In genomic region chr17:48102700-48103378, GRCh38 we compare ENCODE assay signal across 11 cellular contexts. TPM values are rescaled to one million over a fixed set of nuclear protein-coding genes. Genes with fewer than 3 reads are reported as not detected.
DNase-seq lines count a peak whose midpoint lies in the region; ATAC-seq, FAIRE-seq and TF ChIP-seq lines count a peak whose summit lies in the region.
"Had no signal": no experiment of that assay in that cellular context is flagged by ENCODE, and none has a peak within 500 bp of the region (broad histone marks: within the 10 kb centered on the region; RNA-seq: fewer than 3 reads in every experiment).

No MANE protein-coding gene starts in this region.

- no peak overlapping the region for H2AFZ ChIP-seq in PC-3 (ENCODE audit: low read length)
- peak overlapping the region; percentile 58; the same call in 1 of the 2 replicates for H2AFZ ChIP-seq in GM12878 (ENCODE audit: control insufficient read depth, low read depth, low read length)

- H3K4me1 ChIP-seq in PC-3 (ENCODE audit: insufficient read depth, low read length), result peaks cover 10% of the 10 kb centered on the region
- peaks cover 18% of the 10 kb centered on the region for H3K4me1 ChIP-seq in GM12878 (ENCODE audit: control insufficient read depth, insufficient read depth, low read length)

- peaks cover 13% of the 10 kb centered on the region for H3K36me3 Mint-ChIP-seq in activated CD8-positive, alpha-beta memory T cell treated with anti-CD3 and anti-CD28 coated beads, Interleukin-2, amount 10 ng/mL, durations not matched to agents 7 days and 5 days
- no peaks in the 10 kb centered on the region for H3K36me3 Mint-ChIP-seq in stimulated activated memory B cell treated with anti-CD40 and anti-IgM and Interleukin-4, amounts not matched to agents 10 μg/mL and 1 μg/mL and 100 μg/mL, for 72 hours

- RAD21 ChIA-PET in GM12878 (lab: Charles Lee; ENCODE audit: unreplicated experiment), result interaction anchor here (9.5 kb wide), 1 partner anchor 9 kb away, joined by 113 read pairs; no protein-coding TSS in a partner anchor

- intact Hi-C loops in PC-3 (cut with micrococcal nuclease), result no loop called here
- intact Hi-C loops in GM12878 (cut with micrococcal nuclease; ENCODE audit: unreplicated experiment), result no loop called here

- no peaks in the 10 kb centered on the region for H3F3A ChIP-seq in PC-3 (ENCODE audit: low read length, unreplicated experiment)

- in situ Hi-C loops in GM12878 (cut with MboI), result no loop called here

- SMC1A ChIA-PET in GM12878 (lab: Charles Lee; ENCODE audit: uncharacterized antibody, unreplicated experiment), result interaction anchor here (1.1 to 9.5 kb wide), 3 partner anchors 9 to 206 kb away, joined by 3 to 66 read pairs (median 4); no protein-coding TSS in a partner anchor

- peak overlapping the region; percentile 49 for H3K4me3 Mint-ChIP-seq in activated CD8-positive, alpha-beta memory T cell treated with anti-CD3 and anti-CD28 coated beads, Interleukin-2, amount 10 ng/mL, durations not matched to agents 7 days and 5 days
- H3K4me3 Mint-ChIP-seq in stimulated activated memory B cell treated with anti-CD40 and anti-IgM and Interleukin-4, amounts not matched to agents 10 μg/mL and 1 μg/mL and 100 μg/mL, for 72 hours, result no peak overlapping the region

- no peak for ATAC-seq in activated CD8-positive, alpha-beta memory T cell treated with anti-CD3 and anti-CD28 coated beads, Interleukin-2, amount 10 ng/mL, durations not matched to agents 7 days and 5 days
- ATAC-seq in PC-3, result no peak
- no peak for ATAC-seq in GM12878
- no peak for ATAC-seq in stimulated activated memory B cell treated with anti-CD40 and anti-IgM and Interleukin-4, amounts not matched to agents 10 μg/mL and 1 μg/mL and 100 μg/mL, for 72 hours
- ATAC-seq: gastroesophageal sphincter had no signal

- POLR2A ChIA-PET in PC-3 (lab: Charles Lee; ENCODE audit: unreplicated experiment) (no interaction called here), GM12878 (lab: Charles Lee) (interaction anchor here (0.5 to 4.1 kb wide), 4 partner anchors 10 to 47 kb away, joined by 3 to 32 read pairs (median 6); no protein-coding TSS in a partner anchor)

- no peak for TF ChIP-seq POLR2A in GM12878 (IDR thresholded peaks at IDR 0.05; ENCODE audit: low read depth, low read length)

- CTCF ChIA-PET in activated CD8-positive, alpha-beta memory T cell treated with anti-CD3 and anti-CD28 coated beads, Interleukin-2, amount 10 ng/mL, durations not matched to agents 7 days and 5 days (lab: Charles Lee), result interaction anchor here (1.1 to 10.5 kb wide), 5 partner anchors 9 to 54 kb away, joined by 3 to 69 read pairs (median 3); partner anchors contain the start of gene NFE2L1
- CTCF ChIA-PET in PC-3 (lab: Charles Lee) (no interaction called here), GM12878 (lab: Yijun Ruan, JAX) (interaction anchor here (0.7 to 33.4 kb wide), 4 partner anchors 7 to 701 kb away, joined by 3 to 525 read pairs (median 65); partner anchors contain the start of gene SNX11)

- no peaks in the 10 kb centered on the region for H3K27me3 Mint-ChIP-seq in activated CD8-positive, alpha-beta memory T cell treated with anti-CD3 and anti-CD28 coated beads, Interleukin-2, amount 10 ng/mL, durations not matched to agents 7 days and 5 days
- no peaks in the 10 kb centered on the region for H3K27me3 Mint-ChIP-seq in stimulated activated memory B cell treated with anti-CD40 and anti-IgM and Interleukin-4, amounts not matched to agents 10 μg/mL and 1 μg/mL and 100 μg/mL, for 72 hours

- TF ChIP-seq RAD21 in GM12878 (IDR thresholded peaks at IDR 0.05; ENCODE audit: insufficient read depth, low read depth, low read length), result no peak

- FAIRE-seq in GM12878 (lab: Jason Lieb, UNC), result no peak
- FAIRE-seq in urothelium cell line (lab: Jason Lieb, UNC), result no peak

- no peak overlapping the region for H3K4me3 ChIP-seq in PC-3 (ENCODE audit: low read length)
- H3K4me3 ChIP-seq in GM12878, result no peak overlapping the region
- H3K4me3 ChIP-seq: gastroesophageal sphincter, lung had no signal

- no peak for TF ChIP-seq EP300 in GM12878 (IDR thresholded peaks at IDR 0.05; ENCODE audit: borderline replicate concordance in 1 of 2, control insufficient read depth in 1 of 2, low read depth in 2 of 2, low read length in 2 of 2)

- H3K27ac Mint-ChIP-seq in activated CD8-positive, alpha-beta memory T cell treated with anti-CD3 and anti-CD28 coated beads, Interleukin-2, amount 10 ng/mL, durations not matched to agents 7 days and 5 days, result peak overlapping the region; percentile 80
- H3K27ac Mint-ChIP-seq in stimulated activated memory B cell treated with anti-CD40 and anti-IgM and Interleukin-4, amounts not matched to agents 10 μg/mL and 1 μg/mL and 100 μg/mL, for 72 hours, result peak overlapping the region; percentile 97

- BruUV-seq in PC-3 (replicated peaks; lab: Mats Ljungman, UMichigan) (no TSS peak), GM12878 (replicated peaks; lab: Mats Ljungman, UMichigan) (no TSS peak)

- H3K9ac ChIP-seq in PC-3 (ENCODE audit: low read length), result no peak overlapping the region
- no peak overlapping the region for H3K9ac ChIP-seq in GM12878 (ENCODE audit: control insufficient read depth, insufficient read depth, low read length)

- H3K4me2 ChIP-seq in PC-3 (ENCODE audit: low read length) (no peak overlapping the region), GM12878 (ENCODE audit: control insufficient read depth, insufficient read depth) (no peak overlapping the region)
- H3K4me2 ChIP-seq: smooth muscle cell had no signal

- H3K36me3 ChIP-seq in PC-3 (ENCODE audit: low read depth, low read length), result no peaks in the 10 kb centered on the region
- H3K36me3 ChIP-seq in GM12878 (ENCODE audit: control insufficient read depth in 2 of 2, insufficient read depth in 2 of 2, low read length in 1 of 2), result no peaks in the 10 kb centered on the region
- H3K36me3 ChIP-seq: gastroesophageal sphincter had no signal

- no peaks in the 10 kb centered on the region for H3K9me3 Mint-ChIP-seq in activated CD8-positive, alpha-beta memory T cell treated with anti-CD3 and anti-CD28 coated beads, Interleukin-2, amount 10 ng/mL, durations not matched to agents 7 days and 5 days (ENCODE audit: low read depth)
- no peaks in the 10 kb centered on the region for H3K9me3 Mint-ChIP-seq in stimulated activated memory B cell treated with anti-CD40 and anti-IgM and Interleukin-4, amounts not matched to agents 10 μg/mL and 1 μg/mL and 100 μg/mL, for 72 hours

- H3K4me1 Mint-ChIP-seq in activated CD8-positive, alpha-beta memory T cell treated with anti-CD3 and anti-CD28 coated beads, Interleukin-2, amount 10 ng/mL, durations not matched to agents 7 days and 5 days, result peaks cover 48% of the 10 kb centered on the region
- peaks cover 60% of the 10 kb centered on the region for H3K4me1 Mint-ChIP-seq in stimulated activated memory B cell treated with anti-CD40 and anti-IgM and Interleukin-4, amounts not matched to agents 10 μg/mL and 1 μg/mL and 100 μg/mL, for 72 hours

- H3K27me3 ChIP-seq in PC-3 (ENCODE audit: low read length) (no peaks in the 10 kb centered on the region), GM12878 (replicated peaks in 1 of 2; ENCODE audit: control insufficient read depth in 2 of 2, insufficient read depth in 2 of 2, low read length in 1 of 2) (no peaks in the 10 kb centered on the region)
- H3K27me3 ChIP-seq: gastroesophageal sphincter had no signal

- H3K9me3 ChIP-seq in PC-3 (ENCODE audit: low read length), result no peaks in the 10 kb centered on the region
- peaks cover 3% of the 10 kb centered on the region; the same call in 2 of the 3 replicates for H3K9me3 ChIP-seq in GM12878 (replicated peaks; ENCODE audit: control insufficient read depth, insufficient read depth, low read length)
- H3K9me3 ChIP-seq: gastroesophageal sphincter had no signal

- peaks cover 13% of the 10 kb centered on the region for H4K20me1 ChIP-seq in PC-3 (ENCODE audit: low read length)
- H4K20me1 ChIP-seq in GM12878 (ENCODE audit: control insufficient read depth, insufficient read depth), result no peaks in the 10 kb centered on the region

- 93% methylated on average over 5 of the region's 5 CpGs for WGBS in GM12878 (ENCODE audit: insufficient coverage, insufficient replicate concordance, low lambda C conversion rate, missing lambda C conversion rate)

- no peaks in the 10 kb centered on the region for H3K9me2 ChIP-seq in PC-3 (replicated peaks; ENCODE audit: low read length)

- peaks cover 34% of the 10 kb centered on the region for H3K79me2 ChIP-seq in PC-3 (ENCODE audit: low read length)
- H3K79me2 ChIP-seq in GM12878 (ENCODE audit: control insufficient read depth, insufficient read depth, low read length), result peaks cover 31% of the 10 kb centered on the region

- DNase-seq in activated CD8-positive, alpha-beta memory T cell treated with anti-CD3 and anti-CD28 coated beads, Interleukin-2, amount 10 ng/mL, durations not matched to agents 7 days and 5 days, result peak; percentile 64
- no peak for DNase-seq in activated CD8-positive, alpha-beta memory T cell treated with anti-CD3 and anti-CD28 coated beads, Interleukin-2, amount 50 U/mL, for 48 hours
- DNase-seq in PC-3 (peak; percentile 31), GM12878 (ENCODE audit: low read depth, low spot score) (no peak), germinal center (ENCODE audit: low spot score) (no peak), mucosa of gallbladder (ENCODE audit: low spot score) (no peak), urothelium cell line (ENCODE audit: low spot score) (no peak)

- TF ChIP-seq CTCF in PC-3 (conservative IDR thresholded peaks at IDR 0.05; ENCODE audit: low read depth, low read length), result no peak
- no peak for TF ChIP-seq CTCF in GM12878 (IDR thresholded peaks at IDR 0.05 in 2 of 3, conservative IDR thresholded peaks at IDR 0.05 in 1 of 3; ENCODE audit: control insufficient read depth in 2 of 3, extremely low read depth in 1 of 3, insufficient read depth in 1 of 3, low read depth in 3 of 3, low read length in 3 of 3)

- H3K27ac ChIP-seq in PC-3 (ENCODE audit: low read length) (no peak overlapping the region), GM12878 (ENCODE audit: control insufficient read depth, insufficient read depth) (no peak overlapping the region)
- H3K27ac ChIP-seq: gastroesophageal sphincter had no signal

RNA-seq across cellular contexts. Expression of gene CBX1, which starts 1.6 kb away (rescaled TPM):
- total RNA-seq in activated CD8-positive, alpha-beta memory T cell treated with anti-CD3 and anti-CD28 coated beads, Interleukin-2, amount 10 ng/mL, durations not matched to agents 7 days and 5 days, result 10 to 100 TPM; 46.3 to 47.8 TPM
- total RNA-seq in PC-3 (2014; rRNA removed) (119 and 142 TPM in 2 replicates), GM12878 (2014; rRNA removed) (46.1 and 48.2 TPM in 2 replicates), GM12878 (2014; rRNA removed; fragmentation: Illumina TruSeq; extraction: Trizol) (76.7 and 76.9 TPM in 2 replicates), GM12878 (2021) (55.6 and 57.2 TPM in 2 replicates), mucosa of gallbladder (41.9 TPM)
- 12.3 and 13.8 TPM in 2 replicates for total RNA-seq in GM12878 (2013; cell fraction: nucleolus; rRNA removed)
- 43.2 TPM for polyA plus RNA-seq in GM12878 (2011; ENCODE audit: low read depth)
- polyA plus RNA-seq in GM12878 (2011; rRNA removed) (39.3 and 52.5 TPM in 2 replicates), GM12878 (2014; fragmentation: Illumina TruSeq; extraction: Trizol) (99.2 and 133 TPM in 2 replicates), GM12878 (2014; fragmentation: Nextera tagmentation; extraction: Ambion mirVana) (10 to 100 TPM; 11.8 to 20.3 TPM), GM12878 (2014; rRNA removed) (43.4 and 45.4 TPM in 2 replicates), GM12878 (2016; fragmentation: Nextera tagmentation; extraction: Ambion mirVana) (10 to 100 TPM; 36.6 to 41.6 TPM)
- 22.2 and 24.0 TPM in 2 replicates for polyA plus RNA-seq in GM12878 (2011; cell fraction: cytosol; rRNA removed)
- polyA plus RNA-seq in GM12878 (2011; cell fraction: nucleus; rRNA removed), result 11.3 and 14.8 TPM in 2 replicates
- 52.7 and 64.5 TPM in 2 replicates for polyA plus RNA-seq in GM12878 (2012)
- 13.1 TPM in 2 replicates for polyA minus RNA-seq in GM12878 (2011; rRNA and poly(A)+ RNA removed)
- polyA minus RNA-seq in GM12878 (2011; cell fraction: cytosol; rRNA and poly(A)+ RNA removed), result 10.4 and 11.5 TPM in 2 replicates
- polyA minus RNA-seq in GM12878 (2011; cell fraction: nucleus; rRNA and poly(A)+ RNA removed), result 3.0 and 5.5 TPM in 2 replicates

RNA-seq across cellular contexts. Expression of gene SNX11, which starts 4.7 kb away (rescaled TPM):
- 10 to 100 TPM; 25.1 to 32.6 TPM for total RNA-seq in activated CD8-positive, alpha-beta memory T cell treated with anti-CD3 and anti-CD28 coated beads, Interleukin-2, amount 10 ng/mL, durations not matched to agents 7 days and 5 days
- 17.7 and 23.3 TPM in 2 replicates for total RNA-seq in PC-3 (2014; rRNA removed)
- 99.3 and 112 TPM in 2 replicates for total RNA-seq in GM12878 (2013; cell fraction: nucleolus; rRNA removed)
- total RNA-seq in GM12878 (2014; rRNA removed), result 63.7 and 69.0 TPM in 2 replicates
- 62.3 and 63.1 TPM in 2 replicates for total RNA-seq in GM12878 (2014; rRNA removed; fragmentation: Illumina TruSeq; extraction: Trizol)
- 60.8 and 63.4 TPM in 2 replicates for total RNA-seq in GM12878 (2021)
- 61.3 TPM for polyA plus RNA-seq in GM12878 (2011; ENCODE audit: low read depth)
- 116 and 127 TPM in 2 replicates for polyA plus RNA-seq in GM12878 (2011; rRNA removed)
- 107 and 138 TPM in 2 replicates for polyA plus RNA-seq in GM12878 (2011; cell fraction: cytosol; rRNA removed)
- 75.2 and 94.2 TPM in 2 replicates for polyA plus RNA-seq in GM12878 (2011; cell fraction: nucleus; rRNA removed)
- polyA plus RNA-seq in GM12878 (2012), result 52.4 and 59.0 TPM in 2 replicates
- polyA plus RNA-seq in GM12878 (2014; fragmentation: Illumina TruSeq; extraction: Trizol), result 66.0 and 77.8 TPM in 2 replicates
- polyA plus RNA-seq in GM12878 (2014; fragmentation: Nextera tagmentation; extraction: Ambion mirVana), result 10 to 100 TPM; 61.3 to 75.6 TPM
- 60.9 and 64.2 TPM in 2 replicates for polyA plus RNA-seq in GM12878 (2014; rRNA removed)
- polyA plus RNA-seq in GM12878 (2016; fragmentation: Nextera tagmentation; extraction: Ambion mirVana), result 10 to 100 TPM; 34.2 to 39.9 TPM
- polyA minus RNA-seq in GM12878 (2011; rRNA and poly(A)+ RNA removed), result 92.8 and 107 TPM in 2 replicates
- polyA minus RNA-seq in GM12878 (2011; cell fraction: cytosol; rRNA and poly(A)+ RNA removed), result 31.8 and 40.1 TPM in 2 replicates
- polyA minus RNA-seq in GM12878 (2011; cell fraction: nucleus; rRNA and poly(A)+ RNA removed), result 31.7 and 39.3 TPM in 2 replicates
- 21.8 TPM for total RNA-seq in mucosa of gallbladder

RNA-seq across cellular contexts. Expression of gene NFE2L1, which starts 54.7 kb away (rescaled TPM):
- 10 to 100 TPM; 56.1 to 80.8 TPM for total RNA-seq in activated CD8-positive, alpha-beta memory T cell treated with anti-CD3 and anti-CD28 coated beads, Interleukin-2, amount 10 ng/mL, durations not matched to agents 7 days and 5 days
- total RNA-seq in PC-3 (2014; rRNA removed) (45.1 and 72.6 TPM in 2 replicates), GM12878 (2014; rRNA removed) (16.5 and 16.8 TPM in 2 replicates), GM12878 (2014; rRNA removed; fragmentation: Illumina TruSeq; extraction: Trizol) (36.2 and 39.9 TPM in 2 replicates), GM12878 (2021) (62.3 and 72.8 TPM in 2 replicates), mucosa of gallbladder (207 TPM)
- total RNA-seq in GM12878 (2013; cell fraction: nucleolus; rRNA removed), result 68.6 and 83.4 TPM in 2 replicates
- 52.9 TPM for polyA plus RNA-seq in GM12878 (2011; ENCODE audit: low read depth)
- polyA plus RNA-seq in GM12878 (2011; rRNA removed) (84.5 and 104 TPM in 2 replicates), GM12878 (2014; fragmentation: Illumina TruSeq; extraction: Trizol) (60.5 and 63.8 TPM in 2 replicates), GM12878 (2014; fragmentation: Nextera tagmentation; extraction: Ambion mirVana) (1 to 10 TPM; 3.8 to 4.1 TPM), GM12878 (2014; rRNA removed) (44.7 and 48.6 TPM in 2 replicates), GM12878 (2016; fragmentation: Nextera tagmentation; extraction: Ambion mirVana) (10 to 100 TPM; 11.1 to 11.5 TPM)
- polyA plus RNA-seq in GM12878 (2011; cell fraction: cytosol; rRNA removed), result 78.3 and 81.2 TPM in 2 replicates
- polyA plus RNA-seq in GM12878 (2011; cell fraction: nucleus; rRNA removed), result 72.4 and 101 TPM in 2 replicates
- 70.1 and 111 TPM in 2 replicates for polyA plus RNA-seq in GM12878 (2012)
- polyA minus RNA-seq in GM12878 (2011; rRNA and poly(A)+ RNA removed), result 71.0 and 98.3 TPM in 2 replicates
- 30.1 and 32.1 TPM in 2 replicates for polyA minus RNA-seq in GM12878 (2011; cell fraction: cytosol; rRNA and poly(A)+ RNA removed)
- polyA minus RNA-seq in GM12878 (2011; cell fraction: nucleus; rRNA and poly(A)+ RNA removed), result 22.1 and 37.8 TPM in 2 replicates

Comparison
In these comparisons a context has a peak if more than half of its experiments do, and no peak if none do; other contexts are left out.
1. DNase-seq: peak in activated CD8-positive, alpha-beta memory T cell treated with anti-CD3 and anti-CD28 coated beads, Interleukin-2, amount 10 ng/mL, durations not matched to agents 7 days and 5 days (single experiment) and PC-3 (single experiment); none in activated CD8-positive, alpha-beta memory T cell treated with anti-CD3 and anti-CD28 coated beads, Interleukin-2, amount 50 U/mL, for 48 hours (single experiment), GM12878 (single experiment), germinal center (single experiment), mucosa of gallbladder (single experiment) and urothelium cell line (single experiment).